ENCODE assay signal across 7 cellular contexts in the genomic region with DNA sequence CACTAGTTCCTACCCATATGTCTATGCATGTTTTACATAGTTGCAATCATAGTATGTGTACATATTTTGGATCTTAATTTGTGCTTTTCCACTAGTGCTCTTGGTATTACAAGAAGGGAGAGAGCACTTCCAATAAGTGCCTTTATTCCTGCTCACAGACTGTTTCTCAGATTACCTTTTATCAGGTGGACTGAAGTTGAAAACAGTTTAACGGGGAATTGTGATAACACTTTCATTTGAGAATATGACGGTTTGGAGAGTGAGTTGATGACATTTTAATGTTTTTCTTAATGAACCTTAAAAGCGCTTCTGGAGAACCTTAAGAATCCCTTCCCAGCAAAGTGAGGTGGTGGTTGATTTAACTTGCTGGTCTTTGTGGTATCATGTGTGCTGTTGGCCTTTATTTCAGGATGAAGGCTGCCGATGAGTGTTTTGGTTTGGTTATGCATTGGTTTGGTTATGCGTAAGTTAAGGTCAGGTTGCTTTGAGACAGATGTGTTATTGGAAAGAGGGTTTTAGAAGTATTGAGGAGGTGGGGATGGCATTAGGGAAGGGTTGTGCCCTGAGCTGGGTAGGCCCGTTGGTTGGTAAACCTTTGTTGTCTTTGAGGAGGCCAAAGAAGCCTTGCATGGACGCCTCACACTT. TPM values are rescaled to one million over a fixed set of nuclear protein-coding genes. Genes with fewer than 3 reads are reported as not detected.
DNase-seq lines count a peak whose midpoint lies in the region; ATAC-seq, FAIRE-seq and TF ChIP-seq lines count a peak whose summit lies in the region.

No MANE protein-coding gene starts in this region.

- H3K9me2 ChIP-seq in PC-9 (ENCODE audit: insufficient read depth): no peaks in the 10 kb centered on the region

- no peaks in the 10 kb centered on the region for H4K20me1 ChIP-seq in PC-9 (ENCODE audit: insufficient read depth)

- ATAC-seq in GM19395 (IDR thresholded peaks at IDR 0.05; ENCODE audit: unreplicated experiment): no peak
- no peak for ATAC-seq in GM19351 (IDR thresholded peaks at IDR 0.05; ENCODE audit: unreplicated experiment)
- no peak for ATAC-seq in Right ventricle myocardium inferior

- TF ChIP-seq POLR2A in GM12892 (IDR thresholded peaks at IDR 0.05; ENCODE audit: low read depth, low read length): no peak

- peak overlapping the region; percentile 61 for H3K27ac ChIP-seq in PC-9
- no peak overlapping the region for H3K27ac ChIP-seq in skeletal muscle tissue (ENCODE audit: low read depth, low read length)

- H3K4me2 ChIP-seq in PC-9: peak overlapping the region; percentile 88

- H3K36me3 ChIP-seq in PC-9 (ENCODE audit: low read depth) (no peaks in the 10 kb centered on the region), skeletal muscle tissue (ENCODE audit: control insufficient read depth in 3 of 3, insufficient read depth in 3 of 3, low read length in 3 of 3) (no peaks in the 10 kb centered on the region)

- H3K4me3 ChIP-seq in PC-9 (peak overlapping the region; percentile 78), epithelial cell of esophagus (ENCODE audit: low read length) (peak overlapping the region; percentile 0), skeletal muscle tissue (ENCODE audit: low read length in 3 of 3) (peak overlapping the region in 2 of 3 donors; percentile 2 to 17)

- H2AFZ ChIP-seq in PC-9: no peak overlapping the region

- no peak overlapping the region for H3K9ac ChIP-seq in skeletal muscle tissue (ENCODE audit: low read depth in 1 of 3, low read length in 3 of 3)

- TF ChIP-seq CTCF in PC-9 (conservative IDR thresholded peaks at IDR 0.05): no peak
- TF ChIP-seq CTCF in epithelial cell of esophagus (IDR thresholded peaks at IDR 0.05; ENCODE audit: insufficient read depth, low read depth, low read length, missing control alignments): no peak

- H3K4me1 ChIP-seq in PC-9 (replicated peaks; ENCODE audit: insufficient read depth) (peaks cover 50% of the 10 kb centered on the region), skeletal muscle tissue (ENCODE audit: control insufficient read depth in 3 of 3, insufficient read depth in 3 of 3, low read length in 3 of 3) (peaks cover 34 to 36% (median 36%) of the 10 kb centered on the region in 3 donors)

- H3K9me3 ChIP-seq in PC-9 (ENCODE audit: insufficient read depth, low read depth) (no peaks in the 10 kb centered on the region), skeletal muscle tissue (ENCODE audit: control insufficient read depth in 3 of 3, low read length in 3 of 3) (no peaks in the 10 kb centered on the region)

- DNase-seq in GM12892 (ENCODE audit: insufficient read length) (no peak), PC-9 (no peak), epithelial cell of esophagus (ENCODE audit: low read depth) (no peak), Right ventricle myocardium inferior (ENCODE audit: missing footprints) (no peak)

- peaks cover 24% of the 10 kb centered on the region for H3F3A ChIP-seq in PC-9 (ENCODE audit: insufficient read depth, low read depth)

- intact Hi-C loops in PC-9 (cut with micrococcal nuclease; ENCODE audit: unreplicated experiment) (no loop called here), Right ventricle myocardium inferior (cut with DNase I) (no loop called here)

- peak; percentile 77 for FAIRE-seq in GM12892 (lab: Jason Lieb, UNC)

- H3K27me3 ChIP-seq in PC-9 (ENCODE audit: insufficient read depth, low read depth) (no peaks in the 10 kb centered on the region), skeletal muscle tissue (ENCODE audit: control insufficient read depth in 3 of 3, insufficient read depth in 3 of 3, low read length in 3 of 3) (no peaks in the 10 kb centered on the region)

- CTCF ChIA-PET in PC-9 (lab: Charles Lee): no interaction called here

- BruUV-seq in PC-9 (replicated peaks; lab: Mats Ljungman, UMichigan): TSS peak; percentile 4

- H3K79me2 ChIP-seq in PC-9 (ENCODE audit: low read depth): peaks cover 71% of the 10 kb centered on the region

- POLR2A ChIA-PET in PC-9 (lab: Charles Lee; ENCODE audit: unreplicated experiment): interaction anchor here (0.7 kb wide), 1 partner anchor 1185 kb away, joined by 4 read pairs; no protein-coding TSS in a partner anchor

RNA-seq across cellular contexts. Expression of a gene that starts 2.8 kb away (rescaled TPM):
- 79.9 TPM for polyA plus RNA-seq in GM12892 (2012; ENCODE audit: missing spikeins)
- total RNA-seq in PC-9 (2021) (53.5 and 55.9 TPM in 2 replicates), skeletal muscle tissue (5.7 TPM), Right ventricle myocardium inferior (6.3 TPM)

Comparison
In these comparisons a context has a peak if more than half of its experiments do, and no peak if none do; other contexts are left out.
1. H3K4me3 ChIP-seq: peak in every context shown above with its lines; median percentile 78 in PC-9; 10 in skeletal muscle tissue; 0 in epithelial cell of esophagus.